9 cellular contexts compared by ENCODE assay signal in the genomic region with DNA sequence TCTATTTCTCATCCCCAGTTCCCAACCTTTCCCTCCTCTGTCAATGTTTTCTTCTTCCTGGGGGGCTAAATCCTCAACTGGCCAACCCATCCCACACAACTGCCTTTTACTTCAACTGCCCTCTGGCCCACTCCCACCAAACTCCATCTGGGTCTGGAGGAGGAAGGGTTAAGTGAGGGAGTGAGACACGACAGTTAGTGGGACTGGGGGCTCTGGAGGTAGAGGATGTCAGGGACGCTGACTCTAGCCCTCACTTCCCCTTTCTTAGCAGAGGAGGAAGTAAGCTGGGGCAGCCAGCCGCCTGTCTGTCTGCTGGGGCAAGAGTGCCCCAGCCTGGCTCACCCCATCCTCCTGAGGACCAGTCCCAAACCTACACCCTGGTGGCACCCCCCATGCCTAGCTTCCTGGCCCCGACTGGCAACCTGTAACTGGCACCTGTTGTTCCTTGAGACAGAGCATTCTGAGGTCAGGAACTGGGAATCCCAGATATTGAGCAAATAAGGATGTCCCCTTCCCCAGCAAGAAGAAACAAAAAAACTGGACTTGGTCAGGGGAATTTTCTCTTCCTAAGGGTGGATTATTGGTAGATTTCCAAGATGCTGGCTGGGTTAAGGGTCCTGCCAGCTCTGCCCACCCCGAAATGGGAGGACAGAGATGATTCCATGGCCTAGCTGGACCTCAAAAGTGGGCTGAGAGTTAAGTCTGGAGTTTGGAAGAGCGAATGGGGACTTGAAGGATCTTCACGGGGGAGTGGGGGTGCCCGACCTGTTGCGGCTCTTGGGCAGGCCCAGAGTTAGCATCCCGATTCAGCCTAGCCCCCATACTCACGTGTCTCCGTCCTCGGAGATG. TPM values are rescaled to one million over a fixed set of nuclear protein-coding genes. Genes with fewer than 3 reads are reported as not detected.
DNase-seq lines count a peak whose midpoint lies in the region; ATAC-seq and TF ChIP-seq lines count a peak whose summit lies in the region.
"Had no signal": no experiment of that assay in that cellular context is flagged by ENCODE, and none has a peak within 500 bp of the region (broad histone marks: within the 10 kb centered on the region; RNA-seq: fewer than 3 reads in every experiment).

No MANE protein-coding gene starts in this region.

- H3K4me1 Mint-ChIP-seq in activated T-helper 17 cell treated with anti-CD3 and anti-CD28 coated beads, Interleukin-2, amount 50 U/mL, for 72 hours, result peaks cover 25% of the 10 kb centered on the region

- H3K36me3 ChIP-seq in MG63 (peaks cover 22% of the 10 kb centered on the region), right atrium auricular region (no peaks in the 10 kb centered on the region)

- peak overlapping the region; percentile 94 for H3K27ac Mint-ChIP-seq in activated T-helper 17 cell treated with anti-CD3 and anti-CD28 coated beads, Interleukin-2, amount 50 U/mL, for 72 hours

- H3K27me3 ChIP-seq in MG63 (peaks cover 17% of the 10 kb centered on the region), right atrium auricular region (no peaks in the 10 kb centered on the region)

- no peaks in the 10 kb centered on the region for H3K9me3 Mint-ChIP-seq in activated T-helper 17 cell treated with anti-CD3 and anti-CD28 coated beads, Interleukin-2, amount 50 U/mL, for 72 hours

- peaks cover 0 to 28% of the 10 kb centered on the region in 2 donors for H3K4me1 ChIP-seq in right atrium auricular region

- peak overlapping the region; percentile 84 to 87 for H3K27ac ChIP-seq in right atrium auricular region

- ATAC-seq in GM19328 (IDR thresholded peaks at IDR 0.05; ENCODE audit: unreplicated experiment), result peak; percentile 30
- ATAC-seq in activated T-helper 17 cell treated with anti-CD3 and anti-CD28 coated beads, Interleukin-2, amount 50 U/mL, for 72 hours (replicated peaks), result peak; percentile 32

- peaks cover 8% of the 10 kb centered on the region for H3K27me3 Mint-ChIP-seq in activated T-helper 17 cell treated with anti-CD3 and anti-CD28 coated beads, Interleukin-2, amount 50 U/mL, for 72 hours

- peaks cover 55% of the 10 kb centered on the region for H3K36me3 Mint-ChIP-seq in activated T-helper 17 cell treated with anti-CD3 and anti-CD28 coated beads, Interleukin-2, amount 50 U/mL, for 72 hours (ENCODE audit: low read depth)

- peak overlapping the region; percentile 72 for H3K4me3 ChIP-seq in MG63
- peak overlapping the region; percentile 58 to 82 for H3K4me3 ChIP-seq in right atrium auricular region
- peak overlapping the region; percentile 84 for H3K4me3 ChIP-seq in skeletal muscle cell (ENCODE audit: low read depth, low read length)

- no peak for TF ChIP-seq CTCF in right atrium auricular region (IDR thresholded peaks at IDR 0.05)

- H3K9me3 ChIP-seq in MG63 (no peaks in the 10 kb centered on the region), right atrium auricular region (no peaks in the 10 kb centered on the region)

- DNase-seq in AML-193 (lab: John Stamatoyannopoulos, UW) (peak; percentile 96 to 97), MG63 (no peak), right atrium auricular region (ENCODE audit: low spot score) (no peak), skeletal muscle cell (ENCODE audit: low read depth) (no peak), SHP77 treated with DMSO at 0.1 percent for 48 hours (lab: John Stamatoyannopoulos, UW) (no peak), foreskin melanocyte (no peak)

- H3K4me3 Mint-ChIP-seq in activated T-helper 17 cell treated with anti-CD3 and anti-CD28 coated beads, Interleukin-2, amount 50 U/mL, for 72 hours, result peak overlapping the region; percentile 92

RNA-seq across cellular contexts. Expression of a gene that starts 1.0 kb away (rescaled TPM):
- 24.4 and 35.2 TPM in 2 replicates for total RNA-seq in MG63 (2014; rRNA removed; shearing (Covaris generic); ENCODE audit: low replicate concordance)
- 10 to 100 TPM; 20.5 to 26.9 TPM for total RNA-seq in activated T-helper 17 cell treated with anti-CD3 and anti-CD28 coated beads, Interleukin-2, amount 50 U/mL, for 72 hours
- total RNA-seq in right atrium auricular region, result 1 to 10 TPM; 3.8 to 8.7 TPM

RNA-seq across cellular contexts. Expression of a gene that starts 5.9 kb away (rescaled TPM):
- total RNA-seq in MG63 (2014; rRNA removed; shearing (Covaris generic); ENCODE audit: low replicate concordance), result 0.20 TPM in 1 of 2 replicates, not detected in the other
- total RNA-seq in activated T-helper 17 cell treated with anti-CD3 and anti-CD28 coated beads, Interleukin-2, amount 50 U/mL, for 72 hours, result under 1 TPM; 0.05 to 0.19 TPM
- 1 to 10 TPM in 1 of 2 donors, under 1 TPM in 1; 0.11 to 2.6 TPM for total RNA-seq in right atrium auricular region
- total RNA-seq: myocyte had no signal

RNA-seq across cellular contexts. Expression of a gene that starts 7.0 kb away (rescaled TPM):
- 386 and 631 TPM in 2 replicates for total RNA-seq in MG63 (2014; rRNA removed; shearing (Covaris generic); ENCODE audit: low replicate concordance)
- total RNA-seq in activated T-helper 17 cell treated with anti-CD3 and anti-CD28 coated beads, Interleukin-2, amount 50 U/mL, for 72 hours, result 10 to 100 TPM; 16.5 to 22.3 TPM
- 10 to 100 TPM; 23.0 to 23.7 TPM for total RNA-seq in right atrium auricular region

RNA-seq across cellular contexts. Expression of a gene that starts 17.5 kb away (rescaled TPM):
- total RNA-seq in MG63 (2014; rRNA removed; shearing (Covaris generic); ENCODE audit: low replicate concordance), result 5,432 and 5,573 TPM in 2 replicates
- total RNA-seq in activated T-helper 17 cell treated with anti-CD3 and anti-CD28 coated beads, Interleukin-2, amount 50 U/mL, for 72 hours, result 1,000 to 10,000 TPM; 1,019 to 1,822 TPM
- 100 to 1,000 TPM; 716 to 772 TPM for total RNA-seq in right atrium auricular region

RNA-seq across cellular contexts. Expression of a gene that starts 41.0 kb away (rescaled TPM):
- 118 and 130 TPM in 2 replicates for total RNA-seq in MG63 (2014; rRNA removed; shearing (Covaris generic); ENCODE audit: low replicate concordance)
- 10 to 100 TPM; 40.8 to 80.8 TPM for total RNA-seq in activated T-helper 17 cell treated with anti-CD3 and anti-CD28 coated beads, Interleukin-2, amount 50 U/mL, for 72 hours
- 100 to 1,000 TPM; 105 to 256 TPM for total RNA-seq in right atrium auricular region

Comparison
In these comparisons a context has a peak if more than half of its experiments do, and no peak if none do; other contexts are left out.
1. DNase-seq: peak in AML-193 (2 of 2); none in MG63 (single experiment), right atrium auricular region (single experiment), skeletal muscle cell (single experiment), SHP77 treated with DMSO at 0.1 percent for 48 hours (single experiment) and foreskin melanocyte (single experiment).
2. RNA of a gene that starts 7.0 kb away (total RNA-seq): 386 to 631 TPM in MG63; 23.0 to 23.7 TPM in right atrium auricular region and 16.5 to 22.3 TPM in activated T-helper 17 cell treated with anti-CD3 and anti-CD28 coated beads, Interleukin-2, amount 50 U/mL, for 72 hours; every median in the first group is over 10 times any median in the second.
3. Peak in every context shown above with its lines, with median percentiles within 50 percentile points of each other: H3K4me3 ChIP-seq.